Comparison of ENCODE assay signal across 8 cellular contexts in the genomic region with DNA sequence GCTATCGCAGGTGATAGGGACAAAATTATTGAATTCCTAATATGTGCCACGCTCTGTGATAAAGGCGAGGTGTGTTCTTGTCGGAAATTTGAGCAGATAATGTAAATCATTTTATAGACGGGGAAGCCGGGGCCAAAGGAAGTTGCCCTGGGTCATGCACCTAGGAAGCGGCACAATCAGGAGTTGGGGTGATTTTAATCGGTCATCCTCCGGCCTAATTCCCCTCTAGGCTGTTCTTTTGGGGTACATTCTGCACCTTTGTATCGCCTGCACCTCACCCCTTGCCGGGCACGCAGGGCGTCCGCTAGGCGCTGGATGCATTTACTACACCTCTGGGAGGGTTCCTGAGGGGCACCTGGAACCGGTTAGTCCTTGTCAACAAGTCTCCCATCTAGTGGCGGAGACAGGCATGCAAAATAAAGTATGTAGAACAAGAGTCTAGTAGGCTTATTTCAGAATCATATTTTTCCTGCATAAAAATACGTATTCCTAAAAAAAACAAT. TPM values are rescaled to one million over a fixed set of nuclear protein-coding genes. Genes with fewer than 3 reads are reported as not detected.
DNase-seq lines count a peak whose midpoint lies in the region; ATAC-seq, FAIRE-seq and TF ChIP-seq lines count a peak whose summit lies in the region.

No MANE protein-coding gene starts in this region.

- no peaks in the 10 kb centered on the region for H3K27me3 ChIP-seq in SJCRH30
- H3K27me3 ChIP-seq in astrocyte (ENCODE audit: insufficient read depth, low read length) = no peaks in the 10 kb centered on the region
- H3K27me3 ChIP-seq in skeletal muscle tissue (ENCODE audit: control insufficient read depth in 3 of 3, insufficient read depth in 3 of 3, low read length in 3 of 3) = no peaks in the 10 kb centered on the region

- DNase-seq in DMS53 (lab: John Stamatoyannopoulos, UW) = peak; percentile 88
- DNase-seq in HTR-8/SVneo (ENCODE audit: insufficient read length, low spot score) = peak; percentile 66
- peak in 1 of 2 experiments; percentile 38 for DNase-seq in SJCRH30
- DNase-seq in astrocyte (ENCODE audit: low read depth) = peak; percentile 20
- no peak for DNase-seq in GDM1 (lab: John Stamatoyannopoulos, UW)

- peak overlapping the region; percentile 92 for H2AFZ ChIP-seq in astrocyte (ENCODE audit: low read depth, low read length)

- H4K20me1 ChIP-seq in astrocyte (ENCODE audit: insufficient read depth, low read length) = peaks cover 31% of the 10 kb centered on the region

- peak overlapping the region; percentile 89 for H3K4me3 ChIP-seq in SJCRH30
- peak overlapping the region; percentile 83 for H3K4me3 ChIP-seq in astrocyte (ENCODE audit: insufficient read depth, low read depth, low read length)
- peak overlapping the region; percentile 67 for H3K4me3 ChIP-seq in iPS-11a (ENCODE audit: low read depth, low read length)
- peak overlapping the region; percentile 76 to 90 (median 86) for H3K4me3 ChIP-seq in skeletal muscle tissue (ENCODE audit: low read length in 3 of 3)

- no peak overlapping the region for H3K27ac Mint-ChIP-seq in astrocyte (ENCODE audit: unreplicated experiment)

- no peak overlapping the region for H3K27ac ChIP-seq in SJCRH30
- H3K27ac ChIP-seq in astrocyte (ENCODE audit: low read depth, low read length) = no peak overlapping the region
- H3K27ac ChIP-seq in skeletal muscle tissue (ENCODE audit: low read depth, low read length) = no peak overlapping the region

- H3K36me3 Mint-ChIP-seq in astrocyte (ENCODE audit: low read depth, unreplicated experiment) = peaks cover 5% of the 10 kb centered on the region

- H3K36me3 ChIP-seq in SJCRH30 (peaks cover 3% of the 10 kb centered on the region; the same call in 1 of the 2 replicates), astrocyte (ENCODE audit: insufficient read depth, low read length) (peaks cover 5% of the 10 kb centered on the region), skeletal muscle tissue (ENCODE audit: control insufficient read depth in 3 of 3, insufficient read depth in 3 of 3, low read length in 3 of 3) (peaks cover 15 to 19% (median 18%) of the 10 kb centered on the region in 3 donors)

- H3K9me3 ChIP-seq in SJCRH30 (replicated peaks) (no peaks in the 10 kb centered on the region), astrocyte (ENCODE audit: insufficient read depth, low read depth, low read length) (no peaks in the 10 kb centered on the region), skeletal muscle tissue (ENCODE audit: control insufficient read depth in 3 of 3, low read length in 3 of 3) (no peaks in the 10 kb centered on the region)

- peak; percentile 20 for FAIRE-seq in HTR-8/SVneo (lab: Jason Lieb, UNC)
- no peak for FAIRE-seq in astrocyte (lab: Jason Lieb, UNC)

- peak overlapping the region; percentile 84 for H3K4me3 Mint-ChIP-seq in astrocyte (ENCODE audit: unreplicated experiment)

- peak overlapping the region; percentile 61 for H3K9ac ChIP-seq in astrocyte (ENCODE audit: low read length)
- H3K9ac ChIP-seq in skeletal muscle tissue (ENCODE audit: low read depth in 1 of 3, low read length in 3 of 3) = peak overlapping the region; percentile 72 to 89 (median 73)

- TF ChIP-seq CTCF in astrocyte (IDR thresholded peaks at IDR 0.05; ENCODE audit: insufficient read depth, low read depth, low read length) = peak; percentile 25

- H3K4me1 ChIP-seq in SJCRH30 = peaks cover 7% of the 10 kb centered on the region; the same call in 1 of the 2 replicates
- H3K4me1 ChIP-seq in astrocyte (ENCODE audit: insufficient read depth, low read length) = peaks cover 13% of the 10 kb centered on the region
- peaks cover 17 to 22% (median 18%) of the 10 kb centered on the region in 3 donors for H3K4me1 ChIP-seq in skeletal muscle tissue (ENCODE audit: control insufficient read depth in 3 of 3, insufficient read depth in 3 of 3, low read length in 3 of 3)

- peaks cover 6% of the 10 kb centered on the region for H3K27me3 Mint-ChIP-seq in astrocyte (ENCODE audit: low read depth, unreplicated experiment)

- H3K79me2 ChIP-seq in astrocyte (ENCODE audit: insufficient read depth, low read length) = peaks cover 35% of the 10 kb centered on the region

- peaks cover 12% of the 10 kb centered on the region for H3K4me1 Mint-ChIP-seq in astrocyte (ENCODE audit: low read depth, unreplicated experiment)

- peak; percentile 36 for ATAC-seq in GM19467 (IDR thresholded peaks at IDR 0.05; ENCODE audit: unreplicated experiment)

- peak overlapping the region; percentile 100 for H3K4me2 ChIP-seq in astrocyte (ENCODE audit: low read length)

- no peaks in the 10 kb centered on the region for H3K9me3 Mint-ChIP-seq in astrocyte (ENCODE audit: unreplicated experiment)

RNA-seq across cellular contexts. Expression of a gene that starts 0.6 kb away (rescaled TPM):
- total RNA-seq in SJCRH30 (2014; rRNA removed; shearing (Covaris generic)) = 85.3 and 90.9 TPM in 2 replicates
- 44.7 and 47.8 TPM in 2 replicates for total RNA-seq in astrocyte
- total RNA-seq in skeletal muscle tissue = 11.0 TPM

RNA-seq across cellular contexts. Expression of a gene that starts 16.8 kb away (rescaled TPM):
- 0.36 TPM in 1 of 2 replicates, not detected in the other for total RNA-seq in SJCRH30 (2014; rRNA removed; shearing (Covaris generic))
- total RNA-seq in astrocyte (0.94 and 1.1 TPM in 2 replicates), skeletal muscle tissue (0.52 TPM)

RNA-seq across cellular contexts. Expression of a gene that starts 59.6 kb away (rescaled TPM):
- 1.6 and 2.0 TPM in 2 replicates for total RNA-seq in SJCRH30 (2014; rRNA removed; shearing (Covaris generic))
- not detected in 2 replicates for total RNA-seq in astrocyte
- total RNA-seq in skeletal muscle tissue = 1.6 TPM
